In genomic region chr13:77448689-77449088, GRCh38 we compare ENCODE assay signal across 17 cellular contexts.
DNase-seq lines count a peak whose midpoint lies in the region; ATAC-seq and TF ChIP-seq lines count a peak whose summit lies in the region.
"Had no signal": no experiment of that assay in that cellular context is flagged by ENCODE, and none has a peak within 500 bp of the region (broad histone marks: within the 10 kb centered on the region; RNA-seq: fewer than 3 reads in every experiment).

No MANE protein-coding gene starts in this region.

- H3K79me2 ChIP-seq in OCI-LY3 (ENCODE audit: low read length) = no peaks in the 10 kb centered on the region

- ATAC-seq in HG03457 (IDR thresholded peaks at IDR 0.05; ENCODE audit: unreplicated experiment) = no peak
- ATAC-seq: HCT116; SK-N-SH treated with all-trans-retinoic acid at 6 μM for 48 hours; stimulated activated naive CD8-positive, alpha-beta T cell treated with anti-CD3 and anti-CD28 coated beads, Interleukin-15, Interleukin-2, amounts not matched to agents 100 U/mL and 50 U/mL, for 24 hours had no signal

- peak overlapping the region; percentile 5; the same call in 1 of the 2 replicates for H3K9ac ChIP-seq in OCI-LY3 (ENCODE audit: low read length)

- peak overlapping the region; percentile 65 for H3K4me2 ChIP-seq in OCI-LY3 (ENCODE audit: low read length)

- no peaks in the 10 kb centered on the region for H4K20me1 ChIP-seq in OCI-LY3 (ENCODE audit: insufficient read depth, low read length)

- H3K27ac ChIP-seq in OCI-LY3 (ENCODE audit: low read length) = peak overlapping the region; percentile 1; the same call in 1 of the 2 replicates
- H3K27ac ChIP-seq: vagina had no signal

- DNase-seq in ELF-1 (ENCODE audit: low read depth, low spot score) (peak; percentile 49), HT1080 (ENCODE audit: low read depth) (peak; percentile 13), iPS DF 19.7 (ENCODE audit: low read depth, low spot score) (peak; percentile 23), NCI-H2107 (lab: John Stamatoyannopoulos, UW) (no peak), NCI-H524 (lab: John Stamatoyannopoulos, UW) (no peak)
- DNase-seq in stimulated activated CD8-positive, alpha-beta memory T cell treated with anti-CD3 and anti-CD28 coated beads, Interleukin-4, amount 100 ng/mL, for 48 hours = no peak
- DNase-seq: activated gamma-delta T cell treated with Interleukin-2 at 50 U/mL for 16 hours; DMS 273 treated with DMSO at 0.1 percent for 48 hours; IMR-90; NCI-H146; small intestine; stimulated activated naive CD8-positive, alpha-beta T cell treated with anti-CD3 and anti-CD28 coated beads, Interleukin-15, Interleukin-2, amounts not matched to agents 100 U/mL and 50 U/mL, for 24 hours had no signal

- H3K27me3 ChIP-seq in OCI-LY3 (ENCODE audit: low read depth, low read length) = peaks cover 10% of the 10 kb centered on the region
- H3K27me3 ChIP-seq: vagina had no signal

- no peaks in the 10 kb centered on the region for H3K36me3 ChIP-seq in OCI-LY3 (replicated peaks; ENCODE audit: low read depth, low read length)
- H3K36me3 ChIP-seq: vagina had no signal

- H2AFZ ChIP-seq in OCI-LY3 (ENCODE audit: low read depth, low read length) = peak overlapping the region; percentile 16

- peak overlapping the region; percentile 6 for H3K4me3 ChIP-seq in OCI-LY3 (ENCODE audit: low read length)
- H3K4me3 ChIP-seq: vagina had no signal

- no peaks in the 10 kb centered on the region for H3K9me3 ChIP-seq in OCI-LY3 (ENCODE audit: insufficient read depth, low read length)
- H3K9me3 ChIP-seq: vagina had no signal

- H3K4me1 ChIP-seq in OCI-LY3 (ENCODE audit: low read length) = peaks cover 19% of the 10 kb centered on the region
- H3K4me1 ChIP-seq: vagina had no signal

- no peak for TF ChIP-seq CTCF in OCI-LY3 (IDR thresholded peaks at IDR 0.05; ENCODE audit: low read depth, low read length)

Comparison
In these comparisons a context has a peak if more than half of its experiments do, and no peak if none do; other contexts are left out.
1. DNase-seq: peak in ELF-1 (single experiment), HT1080 (single experiment) and iPS DF 19.7 (single experiment); none in NCI-H2107 (single experiment), NCI-H524 (0 of 2) and stimulated activated CD8-positive, alpha-beta memory T cell treated with anti-CD3 and anti-CD28 coated beads, Interleukin-4, amount 100 ng/mL, for 48 hours (single experiment).